In the genomic region with DNA sequence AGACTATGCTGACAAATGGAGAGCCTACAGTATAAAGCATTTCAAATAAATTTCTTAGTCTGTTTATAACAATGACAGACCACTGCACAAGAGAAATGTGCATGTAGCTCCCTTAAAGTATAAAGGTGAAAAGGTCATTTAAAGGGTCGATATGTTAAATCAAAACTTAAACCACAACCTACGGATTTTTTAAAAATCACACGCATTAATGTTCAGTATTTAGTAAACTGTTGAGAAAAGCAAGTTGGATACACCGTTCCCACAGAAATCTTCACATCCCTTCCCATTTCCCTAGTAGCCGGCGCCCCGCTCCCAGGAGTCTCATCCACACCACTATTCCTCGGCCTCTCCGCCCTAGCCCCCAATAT, we compare ENCODE assay signal across 1 cellular context.
TF ChIP-seq lines count a peak whose summit lies in the region.

No MANE protein-coding gene starts in this region.

TF ChIP-seq in GM12878, 131 proteins besides CTCF, POLR2A, EP300 and RAD21:
- no peak for TF ChIP-seq SMARCA5 (IDR thresholded peaks at IDR 0.05)
- TF ChIP-seq FOS (IDR thresholded peaks at IDR 0.05; ENCODE audit: borderline replicate concordance, extremely low read depth, insufficient read length) = no peak
- TF ChIP-seq MTA2 (IDR thresholded peaks at IDR 0.05; ENCODE audit: low read depth) = no peak
- TF ChIP-seq MYC (IDR thresholded peaks at IDR 0.05; ENCODE audit: insufficient read depth, insufficient read length, insufficient replicate concordance, low read length, severe bottlenecking) = no peak
- no peak for TF ChIP-seq ZSCAN29 (IDR thresholded peaks at IDR 0.05)
- TF ChIP-seq, protein P1, sequence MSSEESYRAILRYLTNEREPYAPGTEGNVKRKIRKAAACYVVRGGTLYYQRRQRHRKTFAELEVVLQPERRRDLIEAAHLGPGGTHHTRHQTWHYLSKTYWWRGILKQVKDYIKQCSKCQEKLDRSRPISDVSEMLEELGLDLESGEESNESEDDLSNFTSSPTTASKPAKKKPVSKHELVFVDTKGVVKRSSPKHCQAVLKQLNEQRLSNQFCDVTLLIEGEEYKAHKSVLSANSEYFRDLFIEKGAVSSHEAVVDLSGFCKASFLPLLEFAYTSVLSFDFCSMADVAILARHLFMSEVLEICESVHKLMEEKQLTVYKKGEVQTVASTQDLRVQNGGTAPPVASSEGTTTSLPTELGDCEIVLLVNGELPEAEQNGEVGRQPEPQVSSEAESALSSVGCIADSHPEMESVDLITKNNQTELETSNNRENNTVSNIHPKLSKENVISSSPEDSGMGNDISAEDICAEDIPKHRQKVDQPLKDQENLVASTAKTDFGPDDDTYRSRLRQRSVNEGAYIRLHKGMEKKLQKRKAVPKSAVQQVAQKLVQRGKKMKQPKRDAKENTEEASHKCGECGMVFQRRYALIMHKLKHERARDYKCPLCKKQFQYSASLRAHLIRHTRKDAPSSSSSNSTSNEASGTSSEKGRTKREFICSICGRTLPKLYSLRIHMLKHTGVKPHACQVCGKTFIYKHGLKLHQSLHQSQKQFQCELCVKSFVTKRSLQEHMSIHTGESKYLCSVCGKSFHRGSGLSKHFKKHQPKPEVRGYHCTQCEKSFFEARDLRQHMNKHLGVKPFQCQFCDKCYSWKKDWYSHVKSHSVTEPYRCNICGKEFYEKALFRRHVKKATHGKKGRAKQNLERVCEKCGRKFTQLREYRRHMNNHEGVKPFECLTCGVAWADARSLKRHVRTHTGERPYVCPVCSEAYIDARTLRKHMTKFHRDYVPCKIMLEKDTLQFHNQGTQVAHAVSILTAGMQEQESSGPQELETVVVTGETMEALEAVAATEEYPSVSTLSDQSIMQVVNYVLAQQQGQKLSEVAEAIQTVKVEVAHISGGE (CRISPR knock-in tag; IDR thresholded peaks at IDR 0.05) = no peak
- TF ChIP-seq NRF1 (conservative IDR thresholded peaks at IDR 0.05; ENCODE audit: low read depth, low read length) = no peak
- TF ChIP-seq MYB (IDR thresholded peaks at IDR 0.05; ENCODE audit: borderline replicate concordance, low read depth, low read length) = no peak
- TF ChIP-seq, protein P2, sequence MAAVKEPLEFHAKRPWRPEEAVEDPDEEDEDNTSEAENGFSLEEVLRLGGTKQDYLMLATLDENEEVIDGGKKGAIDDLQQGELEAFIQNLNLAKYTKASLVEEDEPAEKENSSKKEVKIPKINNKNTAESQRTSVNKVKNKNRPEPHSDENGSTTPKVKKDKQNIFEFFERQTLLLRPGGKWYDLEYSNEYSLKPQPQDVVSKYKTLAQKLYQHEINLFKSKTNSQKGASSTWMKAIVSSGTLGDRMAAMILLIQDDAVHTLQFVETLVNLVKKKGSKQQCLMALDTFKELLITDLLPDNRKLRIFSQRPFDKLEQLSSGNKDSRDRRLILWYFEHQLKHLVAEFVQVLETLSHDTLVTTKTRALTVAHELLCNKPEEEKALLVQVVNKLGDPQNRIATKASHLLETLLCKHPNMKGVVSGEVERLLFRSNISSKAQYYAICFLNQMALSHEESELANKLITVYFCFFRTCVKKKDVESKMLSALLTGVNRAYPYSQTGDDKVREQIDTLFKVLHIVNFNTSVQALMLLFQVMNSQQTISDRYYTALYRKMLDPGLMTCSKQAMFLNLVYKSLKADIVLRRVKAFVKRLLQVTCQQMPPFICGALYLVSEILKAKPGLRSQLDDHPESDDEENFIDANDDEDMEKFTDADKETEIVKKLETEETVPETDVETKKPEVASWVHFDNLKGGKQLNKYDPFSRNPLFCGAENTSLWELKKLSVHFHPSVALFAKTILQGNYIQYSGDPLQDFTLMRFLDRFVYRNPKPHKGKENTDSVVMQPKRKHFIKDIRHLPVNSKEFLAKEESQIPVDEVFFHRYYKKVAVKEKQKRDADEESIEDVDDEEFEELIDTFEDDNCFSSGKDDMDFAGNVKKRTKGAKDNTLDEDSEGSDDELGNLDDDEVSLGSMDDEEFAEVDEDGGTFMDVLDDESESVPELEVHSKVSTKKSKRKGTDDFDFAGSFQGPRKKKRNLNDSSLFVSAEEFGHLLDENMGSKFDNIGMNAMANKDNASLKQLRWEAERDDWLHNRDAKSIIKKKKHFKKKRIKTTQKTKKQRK (IDR thresholded peaks at IDR 0.05; ENCODE audit: low read depth, low read length) = no peak
- TF ChIP-seq, protein P3, sequence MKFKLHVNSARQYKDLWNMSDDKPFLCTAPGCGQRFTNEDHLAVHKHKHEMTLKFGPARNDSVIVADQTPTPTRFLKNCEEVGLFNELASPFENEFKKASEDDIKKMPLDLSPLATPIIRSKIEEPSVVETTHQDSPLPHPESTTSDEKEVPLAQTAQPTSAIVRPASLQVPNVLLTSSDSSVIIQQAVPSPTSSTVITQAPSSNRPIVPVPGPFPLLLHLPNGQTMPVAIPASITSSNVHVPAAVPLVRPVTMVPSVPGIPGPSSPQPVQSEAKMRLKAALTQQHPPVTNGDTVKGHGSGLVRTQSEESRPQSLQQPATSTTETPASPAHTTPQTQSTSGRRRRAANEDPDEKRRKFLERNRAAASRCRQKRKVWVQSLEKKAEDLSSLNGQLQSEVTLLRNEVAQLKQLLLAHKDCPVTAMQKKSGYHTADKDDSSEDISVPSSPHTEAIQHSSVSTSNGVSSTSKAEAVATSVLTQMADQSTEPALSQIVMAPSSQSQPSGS (IDR thresholded peaks at IDR 0.05; ENCODE audit: low read length) = no peak
- TF ChIP-seq, protein P4, sequence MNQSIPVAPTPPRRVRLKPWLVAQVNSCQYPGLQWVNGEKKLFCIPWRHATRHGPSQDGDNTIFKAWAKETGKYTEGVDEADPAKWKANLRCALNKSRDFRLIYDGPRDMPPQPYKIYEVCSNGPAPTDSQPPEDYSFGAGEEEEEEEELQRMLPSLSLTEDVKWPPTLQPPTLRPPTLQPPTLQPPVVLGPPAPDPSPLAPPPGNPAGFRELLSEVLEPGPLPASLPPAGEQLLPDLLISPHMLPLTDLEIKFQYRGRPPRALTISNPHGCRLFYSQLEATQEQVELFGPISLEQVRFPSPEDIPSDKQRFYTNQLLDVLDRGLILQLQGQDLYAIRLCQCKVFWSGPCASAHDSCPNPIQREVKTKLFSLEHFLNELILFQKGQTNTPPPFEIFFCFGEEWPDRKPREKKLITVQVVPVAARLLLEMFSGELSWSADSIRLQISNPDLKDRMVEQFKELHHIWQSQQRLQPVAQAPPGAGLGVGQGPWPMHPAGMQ (IDR thresholded peaks at IDR 0.05; ENCODE audit: borderline replicate concordance) = no peak
- no peak for TF ChIP-seq SIN3A (IDR thresholded peaks at IDR 0.05; ENCODE audit: low read depth, low read length)
- TF ChIP-seq SUPT20H (IDR thresholded peaks at IDR 0.05; ENCODE audit: borderline replicate concordance, control insufficient read depth, low read depth, low read length) = no peak
- TF ChIP-seq, protein P5, sequence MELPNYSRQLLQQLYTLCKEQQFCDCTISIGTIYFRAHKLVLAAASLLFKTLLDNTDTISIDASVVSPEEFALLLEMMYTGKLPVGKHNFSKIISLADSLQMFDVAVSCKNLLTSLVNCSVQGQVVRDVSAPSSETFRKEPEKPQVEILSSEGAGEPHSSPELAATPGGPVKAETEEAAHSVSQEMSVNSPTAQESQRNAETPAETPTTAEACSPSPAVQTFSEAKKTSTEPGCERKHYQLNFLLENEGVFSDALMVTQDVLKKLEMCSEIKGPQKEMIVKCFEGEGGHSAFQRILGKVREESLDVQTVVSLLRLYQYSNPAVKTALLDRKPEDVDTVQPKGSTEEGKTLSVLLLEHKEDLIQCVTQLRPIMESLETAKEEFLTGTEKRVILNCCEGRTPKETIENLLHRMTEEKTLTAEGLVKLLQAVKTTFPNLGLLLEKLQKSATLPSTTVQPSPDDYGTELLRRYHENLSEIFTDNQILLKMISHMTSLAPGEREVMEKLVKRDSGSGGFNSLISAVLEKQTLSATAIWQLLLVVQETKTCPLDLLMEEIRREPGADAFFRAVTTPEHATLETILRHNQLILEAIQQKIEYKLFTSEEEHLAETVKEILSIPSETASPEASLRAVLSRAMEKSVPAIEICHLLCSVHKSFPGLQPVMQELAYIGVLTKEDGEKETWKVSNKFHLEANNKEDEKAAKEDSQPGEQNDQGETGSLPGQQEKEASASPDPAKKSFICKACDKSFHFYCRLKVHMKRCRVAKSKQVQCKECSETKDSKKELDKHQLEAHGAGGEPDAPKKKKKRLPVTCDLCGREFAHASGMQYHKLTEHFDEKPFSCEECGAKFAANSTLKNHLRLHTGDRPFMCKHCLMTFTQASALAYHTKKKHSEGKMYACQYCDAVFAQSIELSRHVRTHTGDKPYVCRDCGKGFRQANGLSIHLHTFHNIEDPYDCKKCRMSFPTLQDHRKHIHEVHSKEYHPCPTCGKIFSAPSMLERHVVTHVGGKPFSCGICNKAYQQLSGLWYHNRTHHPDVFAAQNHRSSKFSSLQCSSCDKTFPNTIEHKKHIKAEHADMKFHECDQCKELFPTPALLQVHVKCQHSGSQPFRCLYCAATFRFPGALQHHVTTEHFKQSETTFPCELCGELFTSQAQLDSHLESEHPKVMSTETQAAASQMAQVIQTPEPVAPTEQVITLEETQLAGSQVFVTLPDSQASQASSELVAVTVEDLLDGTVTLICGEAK (IDR thresholded peaks at IDR 0.05; ENCODE audit: borderline replicate concordance) = no peak
- no peak for TF ChIP-seq MXI1 (IDR thresholded peaks at IDR 0.05; ENCODE audit: low read depth, low read length)
- TF ChIP-seq HDAC6 (IDR thresholded peaks at IDR 0.05; ENCODE audit: unreplicated experiment) = no peak
- no peak for TF ChIP-seq NR2F1 (conservative IDR thresholded peaks at IDR 0.05)
